Comparison of ENCODE assay signal across 15 cellular contexts in genomic region chr2:182078988-182079602, GRCh38.
"Had no signal": no experiment of that assay in that cellular context is flagged by ENCODE, and none has a peak within 500 bp of the region (broad histone marks: within the 10 kb centered on the region; RNA-seq: fewer than 3 reads in every experiment).

No MANE protein-coding gene starts in this region.

- DNase-seq: activated CD4-positive, alpha-beta T cell treated with anti-CD3 and anti-CD28 coated beads, Interleukin-2, amount 10 ng/mL, durations not matched to agents 7 days and 5 days; activated CD8-positive, alpha-beta memory T cell treated with anti-CD3 and anti-CD28 coated beads for 24 hours; activated naive CD8-positive, alpha-beta T cell treated with anti-CD3 and anti-CD28 coated beads, Interleukin-2, amount 10 ng/mL, durations not matched to agents 7 days and 5 days; foreskin fibroblast; glutamatergic neuron; kidney glomerular epithelial cell; mesendoderm; nucleus accumbens; stimulated activated CD4-positive, alpha-beta T cell treated with anti-CD3 and anti-CD28 coated beads, Interleukin-4, amount 100 ng/mL, for 24 hours; stimulated activated naive CD4-positive, alpha-beta T cell; tibial artery; uterus had no signal

- H3K9me3 ChIP-seq: right atrium auricular region, tibial artery, uterus had no signal

- H3K4me3 ChIP-seq: coronary artery, right atrium auricular region, skin epidermis, tibial artery, uterus had no signal

- H3K36me3 ChIP-seq: right atrium auricular region, tibial artery, uterus had no signal

- H3K27me3 ChIP-seq: right atrium auricular region, tibial artery, uterus had no signal

- H3K27ac ChIP-seq: coronary artery, right atrium auricular region, skin epidermis, tibial artery, uterus had no signal
